9 cellular contexts compared by ENCODE assay signal in genomic region chr2:118046628-118047210, GRCh38. TPM values are rescaled to one million over a fixed set of nuclear protein-coding genes. Genes with fewer than 3 reads are reported as not detected.
A peak's percentile ranks its signal among the peaks of the same experiment; 100 is the strongest.
DNase-seq lines count a peak whose midpoint lies in the region; ATAC-seq and TF ChIP-seq lines count a peak whose summit lies in the region.
"Had no signal": no experiment of that assay in that cellular context is flagged by ENCODE, and none has a peak within 500 bp of the region (broad histone marks: within the 10 kb centered on the region; RNA-seq: fewer than 3 reads in every experiment).

No MANE protein-coding gene starts in this region.

- ATAC-seq in GM18519 (IDR thresholded peaks at IDR 0.05; ENCODE audit: low FRiP score, unreplicated experiment) (peak; percentile 43), lower lobe of right lung (peak; percentile 45 to 86), HG03432 (IDR thresholded peaks at IDR 0.05; ENCODE audit: unreplicated experiment) (no peak), GM21447 (IDR thresholded peaks at IDR 0.05; ENCODE audit: unreplicated experiment) (no peak), GM18870 (IDR thresholded peaks at IDR 0.05; ENCODE audit: unreplicated experiment) (no peak)

- H3K36me3 ChIP-seq in breast epithelium, result no peaks in the 10 kb centered on the region
- no peaks in the 10 kb centered on the region for H3K36me3 ChIP-seq in lower lobe of right lung

- peak in 2 of 3 donors; percentile 58 to 62 for TF ChIP-seq CTCF in breast epithelium (IDR thresholded peaks at IDR 0.05)
- peak; percentile 64 for TF ChIP-seq CTCF in lower lobe of right lung (IDR thresholded peaks at IDR 0.05)

- H3K4me1 ChIP-seq in breast epithelium (no peaks in the 10 kb centered on the region), lower lobe of right lung (peaks cover 8% of the 10 kb centered on the region)

- H3K27ac ChIP-seq in breast epithelium (no peak overlapping the region), lower lobe of right lung (no peak overlapping the region)
- H3K27ac ChIP-seq: epithelial cell of prostate had no signal

- H3K27me3 ChIP-seq in breast epithelium (peaks cover 0 to 9% of the 10 kb centered on the region in 2 donors), lower lobe of right lung (ENCODE audit: low read depth) (peaks cover 4% of the 10 kb centered on the region)

- DNase-seq in AG08396 (ENCODE audit: low spot score), result peak; percentile 13
- DNase-seq in NCI-H2227 (lab: John Stamatoyannopoulos, UW; ENCODE audit: unreplicated experiment), result peak; percentile 51
- no peak for DNase-seq in breast epithelium (ENCODE audit: low spot score in 2 of 2)
- DNase-seq in lower lobe of right lung, result no peak

- H3K4me3 ChIP-seq in breast epithelium (no peak overlapping the region), lower lobe of right lung (no peak overlapping the region)

- TF ChIP-seq POLR2A in breast epithelium (IDR thresholded peaks at IDR 0.05), result no peak

- intact Hi-C loops in breast epithelium (cut with DNase I; ENCODE audit: low total_unique reads) (loop anchor here (10.0 kb wide), 1 partner anchor 818 kb away; no protein-coding TSS in a partner anchor), lower lobe of right lung (cut with DNase I) (loop anchor here (10.0 kb wide), 1 partner anchor 808 kb away; no protein-coding TSS in a partner anchor)

- no peaks in the 10 kb centered on the region for H3K9me3 ChIP-seq in breast epithelium
- H3K9me3 ChIP-seq in lower lobe of right lung, result no peaks in the 10 kb centered on the region

RNA-seq across cellular contexts. Expression of gene CCDC93, which starts 32.8 kb away (rescaled TPM):
- total RNA-seq in breast epithelium, result 10 to 100 TPM; 25.6 to 33.1 (median 32.9) TPM
- total RNA-seq in lower lobe of right lung, result 47.3 TPM

RNA-seq across cellular contexts. Expression of gene INSIG2, which starts 41.6 kb away (rescaled TPM):
- total RNA-seq in breast epithelium, result 10 to 100 TPM; 13.1 to 30.9 (median 20.3) TPM
- total RNA-seq in lower lobe of right lung, result 25.6 TPM

Comparison
In these comparisons a context has a peak if more than half of its experiments do, and no peak if none do; other contexts are left out.
1. DNase-seq: peak in AG08396 (single experiment) and NCI-H2227 (single experiment); none in breast epithelium (0 of 2) and lower lobe of right lung (single experiment).
2. ATAC-seq: peak in GM18519 (single experiment) and lower lobe of right lung (2 of 2); none in HG03432 (single experiment), GM21447 (single experiment) and GM18870 (single experiment).